In genomic region chr15:70579766-70580165, GRCh38 we compare ENCODE assay signal across 15 cellular contexts.
DNase-seq lines count a peak whose midpoint lies in the region; ATAC-seq, FAIRE-seq and TF ChIP-seq lines count a peak whose summit lies in the region.
"Had no signal": no experiment of that assay in that cellular context is flagged by ENCODE, and none has a peak within 500 bp of the region (broad histone marks: within the 10 kb centered on the region; RNA-seq: fewer than 3 reads in every experiment).

No MANE protein-coding gene starts in this region.

- H3K27me3 Mint-ChIP-seq in CD8-positive, alpha-beta T cell (ENCODE audit: low read depth): peaks cover 3% of the 10 kb centered on the region
- peaks cover 10% of the 10 kb centered on the region for H3K27me3 Mint-ChIP-seq in central memory CD8-positive, alpha-beta T cell
- H3K27me3 Mint-ChIP-seq in neural progenitor cell (ENCODE audit: insufficient read depth, low read depth): peaks cover 8% of the 10 kb centered on the region

- no peaks in the 10 kb centered on the region for H4K20me1 ChIP-seq in neural progenitor cell (ENCODE audit: low read depth)
- H4K20me1 ChIP-seq: BLaER1 treated with 17β-estradiol and CSF1 and Interleukin-3, amounts not matched to agents 10 nM and 100 nM had no signal

- no peaks in the 10 kb centered on the region for H3K36me3 Mint-ChIP-seq in CD8-positive, alpha-beta T cell
- no peaks in the 10 kb centered on the region for H3K36me3 Mint-ChIP-seq in central memory CD8-positive, alpha-beta T cell (ENCODE audit: insufficient read depth)
- no peaks in the 10 kb centered on the region for H3K36me3 Mint-ChIP-seq in neural progenitor cell
- H3K36me3 Mint-ChIP-seq: CD4-positive, CD25-positive, alpha-beta regulatory T cell had no signal

- no peak overlapping the region for H3K9ac ChIP-seq in HUES48 (ENCODE audit: low read depth, low read length)
- no peak overlapping the region for H3K9ac ChIP-seq in neural progenitor cell
- H3K9ac ChIP-seq: BLaER1 treated with 17β-estradiol and CSF1 and Interleukin-3, amounts not matched to agents 10 nM and 100 nM had no signal

- no peaks in the 10 kb centered on the region for H3K9me3 Mint-ChIP-seq in CD8-positive, alpha-beta T cell
- no peaks in the 10 kb centered on the region for H3K9me3 Mint-ChIP-seq in central memory CD8-positive, alpha-beta T cell
- peaks cover 6% of the 10 kb centered on the region for H3K9me3 Mint-ChIP-seq in neural progenitor cell

- POLR2A ChIA-PET in CD8-positive, alpha-beta T cell (lab: Charles Lee): no interaction called here

- H3K9me3 ChIP-seq in CD8-positive, alpha-beta T cell (ENCODE audit: low read length): no peaks in the 10 kb centered on the region
- H3K9me3 ChIP-seq in HUES48 (ENCODE audit: control insufficient read depth, insufficient read depth, low read length) (no peaks in the 10 kb centered on the region), neural progenitor cell (ENCODE audit: low read depth) (no peaks in the 10 kb centered on the region)

- H3K4me3 ChIP-seq in CD8-positive, alpha-beta T cell (ENCODE audit: low read depth, low read length): no peak overlapping the region
- H3K4me3 ChIP-seq in HUES48 (ENCODE audit: low read depth, low read length) (no peak overlapping the region), neural progenitor cell (no peak overlapping the region)
- H3K4me3 ChIP-seq: BLaER1 treated with 17β-estradiol and CSF1 and Interleukin-3, amounts not matched to agents 10 nM and 100 nM had no signal

- H3K27ac Mint-ChIP-seq in CD8-positive, alpha-beta T cell: peak overlapping the region; percentile 60
- H3K27ac Mint-ChIP-seq in central memory CD8-positive, alpha-beta T cell (ENCODE audit: low read depth): peak overlapping the region; percentile 6
- H3K27ac Mint-ChIP-seq in neural progenitor cell: peak overlapping the region; percentile 15
- H3K27ac Mint-ChIP-seq: CD4-positive, CD25-positive, alpha-beta regulatory T cell had no signal

- no peak overlapping the region for H2AFZ ChIP-seq in neural progenitor cell (replicated peaks)

- no peak overlapping the region for H3K4me2 ChIP-seq in neural progenitor cell

- intact Hi-C loops in CD8-positive, alpha-beta T cell (cut with DNase I, micrococcal nuclease): loop anchor here in 1 of 2 experiments (10.0 kb wide), 1 partner anchor 1105 kb away; no protein-coding TSS in a partner anchor

- H3F3A ChIP-seq in neural progenitor cell (ENCODE audit: low read depth): peaks cover 8% of the 10 kb centered on the region

- H3K27me3 ChIP-seq in CD8-positive, alpha-beta T cell (ENCODE audit: insufficient read depth, low read length): no peaks in the 10 kb centered on the region
- H3K27me3 ChIP-seq in HUES48 (ENCODE audit: control insufficient read depth, insufficient read depth, low read length): peaks cover 11% of the 10 kb centered on the region
- H3K27me3 ChIP-seq in neural progenitor cell: peaks cover 9% of the 10 kb centered on the region
- H3K27me3 ChIP-seq: BLaER1 treated with 17β-estradiol and CSF1 and Interleukin-3, amounts not matched to agents 10 nM and 100 nM had no signal

- no peak for DNase-seq in CD8-positive, alpha-beta T cell
- no peak for DNase-seq in central memory CD8-positive, alpha-beta T cell (ENCODE audit: low spot score in 2 of 2)
- DNase-seq in neural progenitor cell (ENCODE audit: low spot score): peak; percentile 55
- no peak for DNase-seq in GM19239 (ENCODE audit: insufficient read length, low spot score)
- DNase-seq in NCI-H1092 treated with DMSO at 0.1 percent for 48 hours (lab: John Stamatoyannopoulos, UW): no peak
- DNase-seq in iPS-NIHi7 (ENCODE audit: extremely low spot score): no peak
- DNase-seq: 8988T; Calu3; CD4-positive, CD25-positive, alpha-beta regulatory T cell; DMS 273 treated with DMSO at 0.1 percent for 48 hours; DMS79 had no signal

- no peak for ATAC-seq in CD8-positive, alpha-beta T cell
- ATAC-seq in central memory CD8-positive, alpha-beta T cell (replicated peaks; ENCODE audit: extremely low read depth, poor library complexity, severe bottlenecking): no peak
- ATAC-seq: HCT116 had no signal

- peaks cover 12% of the 10 kb centered on the region for H3K4me1 Mint-ChIP-seq in CD8-positive, alpha-beta T cell (ENCODE audit: low read depth)
- no peaks in the 10 kb centered on the region for H3K4me1 Mint-ChIP-seq in central memory CD8-positive, alpha-beta T cell
- H3K4me1 Mint-ChIP-seq in neural progenitor cell: peaks cover 37% of the 10 kb centered on the region

- no peak for TF ChIP-seq CTCF in CD8-positive, alpha-beta T cell (IDR thresholded peaks at IDR 0.05)
- TF ChIP-seq CTCF in neural progenitor cell (IDR thresholded peaks at IDR 0.05): no peak

- FAIRE-seq in GM19239 (lab: Jason Lieb, UNC): no peak
- FAIRE-seq: GM12891 had no signal

- H3K4me3 Mint-ChIP-seq in CD8-positive, alpha-beta T cell: no peak overlapping the region
- H3K4me3 Mint-ChIP-seq in central memory CD8-positive, alpha-beta T cell: no peak overlapping the region
- H3K4me3 Mint-ChIP-seq in neural progenitor cell: no peak overlapping the region
- H3K4me3 Mint-ChIP-seq: CD4-positive, CD25-positive, alpha-beta regulatory T cell had no signal

- H3K4me1 ChIP-seq in CD8-positive, alpha-beta T cell (ENCODE audit: insufficient read depth, low read length): peaks cover 5% of the 10 kb centered on the region
- peaks cover 3% of the 10 kb centered on the region for H3K4me1 ChIP-seq in HUES48 (ENCODE audit: control insufficient read depth, insufficient read depth, low read length)
- H3K4me1 ChIP-seq in neural progenitor cell: peaks cover 26% of the 10 kb centered on the region

- no peaks in the 10 kb centered on the region for H3K36me3 ChIP-seq in CD8-positive, alpha-beta T cell (ENCODE audit: insufficient read depth, low read length)
- H3K36me3 ChIP-seq in HUES48 (ENCODE audit: control insufficient read depth, insufficient read depth, low read length) (no peaks in the 10 kb centered on the region), neural progenitor cell (no peaks in the 10 kb centered on the region)
- H3K36me3 ChIP-seq: BLaER1 treated with 17β-estradiol and CSF1 and Interleukin-3, amounts not matched to agents 10 nM and 100 nM had no signal

- no peaks in the 10 kb centered on the region for H3K79me2 ChIP-seq in neural progenitor cell (ENCODE audit: low read depth)

- no peak overlapping the region for H3K27ac ChIP-seq in CD8-positive, alpha-beta T cell (ENCODE audit: low read depth, low read length)
- H3K27ac ChIP-seq in HUES48 (ENCODE audit: low read depth, low read length): peak overlapping the region; percentile 46
- no peak overlapping the region for H3K27ac ChIP-seq in neural progenitor cell
- H3K27ac ChIP-seq: BLaER1 treated with 17β-estradiol and CSF1 and Interleukin-3, amounts not matched to agents 10 nM and 100 nM had no signal

- CTCF ChIA-PET in CD8-positive, alpha-beta T cell (lab: Charles Lee): interaction anchor here (0.8 to 1.7 kb wide), 2 partner anchors 92 to 146 kb away, joined by 3 to 6 read pairs; no protein-coding TSS in a partner anchor

Comparison
In these comparisons a context has a peak if more than half of its experiments do, and no peak if none do; other contexts are left out.
1. H3K27ac Mint-ChIP-seq: peak in every context shown above with its lines; median percentile 60 in CD8-positive, alpha-beta T cell; 15 in neural progenitor cell; 6 in central memory CD8-positive, alpha-beta T cell.